In genomic region chr1:25905680-25906643, GRCh38 we compare ENCODE assay signal across 8 cellular contexts. TPM values are rescaled to one million over a fixed set of nuclear protein-coding genes. Genes with fewer than 3 reads are reported as not detected.
A peak's percentile ranks its signal among the peaks of the same experiment; 100 is the strongest.
DNase-seq lines count a peak whose midpoint lies in the region; ATAC-seq and TF ChIP-seq lines count a peak whose summit lies in the region.

Gene STMN1, minus strand, starts transcription at chr1:25906419. Its CDS starts 1,743 bp downstream, at chr1:25904676.

- H3K79me2 ChIP-seq in DND-41 (ENCODE audit: insufficient read depth, low read length) (peaks cover 51% of the 10 kb centered on the region), Karpas-422 (ENCODE audit: low read length) (peaks cover 38% of the 10 kb centered on the region)

- H4K20me1 ChIP-seq in DND-41 (ENCODE audit: insufficient read depth, low read length) (peaks cover 41% of the 10 kb centered on the region), Karpas-422 (ENCODE audit: insufficient read depth, low read depth, low read length) (no peaks in the 10 kb centered on the region)

- intact Hi-C loops in activated T-helper 2 cell treated with anti-CD3 and anti-CD28 coated beads, Interferon-gamma antibody, Interleukin-2, Interleukin-4, amounts not matched to agents 10 μg/mL and 5 μg/mL and 100 μg/mL, durations not matched to agents 14 hours and 24 hours and 36 hours (cut with micrococcal nuclease) = loop anchor here (1.0 kb wide), 3 partner anchors 10 to 476 kb away; partner anchors contain the start of genes MACO1 and PAFAH2

- H3K9me2 ChIP-seq in Karpas-422 (replicated peaks; ENCODE audit: insufficient read depth, low read length) = no peaks in the 10 kb centered on the region

- peak within 1 kb of the TSS; percentile 70 for H3K4me2 ChIP-seq in DND-41 (ENCODE audit: insufficient read depth, low read length)
- peak within 1 kb of the TSS; percentile 98 for H3K4me2 ChIP-seq in Karpas-422 (ENCODE audit: low read depth, low read length, poor library complexity, severe bottlenecking)

- H2AFZ ChIP-seq in DND-41 (ENCODE audit: low read depth, low read length) (peak within 1 kb of the TSS; percentile 67), Karpas-422 (ENCODE audit: low read length) (no peak within 1 kb of the TSS)

- peaks cover 15% of the 10 kb centered on the region for H3K27me3 Mint-ChIP-seq in activated T-helper 2 cell treated with anti-CD3 and anti-CD28 coated beads, Interferon-gamma antibody, Interleukin-2, Interleukin-4, amounts not matched to agents 10 μg/mL and 5 μg/mL and 100 μg/mL, durations not matched to agents 14 hours and 24 hours and 36 hours (ENCODE audit: low read depth)
- no peaks in the 10 kb centered on the region for H3K27me3 Mint-ChIP-seq in natural killer cell treated with Interleukin-12 subunit alpha and Interleukin-12 subunit beta and Interleukin-15 and Interleukin-18, amount 100 ng/mL, for 72 hours

- peaks cover 37% of the 10 kb centered on the region for H3K36me3 Mint-ChIP-seq in activated T-helper 2 cell treated with anti-CD3 and anti-CD28 coated beads, Interferon-gamma antibody, Interleukin-2, Interleukin-4, amounts not matched to agents 10 μg/mL and 5 μg/mL and 100 μg/mL, durations not matched to agents 14 hours and 24 hours and 36 hours (ENCODE audit: low read depth)
- peaks cover 16% of the 10 kb centered on the region for H3K36me3 Mint-ChIP-seq in natural killer cell treated with Interleukin-12 subunit alpha and Interleukin-12 subunit beta and Interleukin-15 and Interleukin-18, amount 100 ng/mL, for 72 hours

- peaks cover 30% of the 10 kb centered on the region for H3K4me1 Mint-ChIP-seq in activated T-helper 2 cell treated with anti-CD3 and anti-CD28 coated beads, Interferon-gamma antibody, Interleukin-2, Interleukin-4, amounts not matched to agents 10 μg/mL and 5 μg/mL and 100 μg/mL, durations not matched to agents 14 hours and 24 hours and 36 hours (ENCODE audit: low read depth)
- peaks cover 12 to 18% of the 10 kb centered on the region in 2 donors for H3K4me1 Mint-ChIP-seq in natural killer cell treated with Interleukin-12 subunit alpha and Interleukin-12 subunit beta and Interleukin-15 and Interleukin-18, amount 100 ng/mL, for 72 hours (ENCODE audit: low read depth in 2 of 2)

- TF ChIP-seq CTCF in DND-41 (IDR thresholded peaks at IDR 0.05; ENCODE audit: borderline replicate concordance, extremely low read depth, low read length, poor library complexity, severe bottlenecking) = peak; percentile 14
- TF ChIP-seq CTCF in fibroblast of mammary gland (conservative IDR thresholded peaks at IDR 0.05; ENCODE audit: control insufficient read depth, insufficient read depth, low read depth, low read length) = no peak

- H3K27me3 ChIP-seq in DND-41 (ENCODE audit: insufficient read depth, low read length, poor library complexity) = no peaks in the 10 kb centered on the region
- no peaks in the 10 kb centered on the region for H3K27me3 ChIP-seq in Karpas-422 (ENCODE audit: low read length)

- H3K27ac Mint-ChIP-seq in activated T-helper 2 cell treated with anti-CD3 and anti-CD28 coated beads, Interferon-gamma antibody, Interleukin-2, Interleukin-4, amounts not matched to agents 10 μg/mL and 5 μg/mL and 100 μg/mL, durations not matched to agents 14 hours and 24 hours and 36 hours = peak within 1 kb of the TSS; percentile 92
- peak within 1 kb of the TSS; percentile 66 to 87 for H3K27ac Mint-ChIP-seq in natural killer cell treated with Interleukin-12 subunit alpha and Interleukin-12 subunit beta and Interleukin-15 and Interleukin-18, amount 100 ng/mL, for 72 hours

- peaks cover 47% of the 10 kb centered on the region for H3K36me3 ChIP-seq in DND-41 (ENCODE audit: insufficient read depth, low read length)
- peaks cover 29% of the 10 kb centered on the region for H3K36me3 ChIP-seq in Karpas-422 (ENCODE audit: insufficient read depth, low read length)

- H3K4me3 ChIP-seq in DND-41 (ENCODE audit: low read depth in 1 of 2, low read length in 2 of 2) (peak within 1 kb of the TSS; percentile 77 to 87), Karpas-422 (ENCODE audit: low read length) (peak within 1 kb of the TSS; percentile 86), fibroblast of mammary gland (ENCODE audit: control insufficient read depth, low read depth, low read length) (peak within 1 kb of the TSS; percentile 78)

- H3K4me1 ChIP-seq in DND-41 (ENCODE audit: insufficient read depth, low read length) (peaks cover 45% of the 10 kb centered on the region), Karpas-422 (ENCODE audit: low read length) (peaks cover 16% of the 10 kb centered on the region)

- H3K9ac ChIP-seq in DND-41 (ENCODE audit: low read depth, low read length) = peak within 1 kb of the TSS; percentile 99
- H3K9ac ChIP-seq in Karpas-422 (ENCODE audit: low read length) = peak within 1 kb of the TSS; percentile 79

- H3K9me3 ChIP-seq in DND-41 (ENCODE audit: insufficient read depth, low read length, severe bottlenecking) (no peaks in the 10 kb centered on the region), Karpas-422 (ENCODE audit: low read length) (no peaks in the 10 kb centered on the region)

- H3K9me3 Mint-ChIP-seq in activated T-helper 2 cell treated with anti-CD3 and anti-CD28 coated beads, Interferon-gamma antibody, Interleukin-2, Interleukin-4, amounts not matched to agents 10 μg/mL and 5 μg/mL and 100 μg/mL, durations not matched to agents 14 hours and 24 hours and 36 hours = no peaks in the 10 kb centered on the region
- H3K9me3 Mint-ChIP-seq in natural killer cell treated with Interleukin-12 subunit alpha and Interleukin-12 subunit beta and Interleukin-15 and Interleukin-18, amount 100 ng/mL, for 72 hours = no peaks in the 10 kb centered on the region

- ATAC-seq in DND-41 (ENCODE audit: insufficient read depth, low read depth) (peak; percentile 79), GM21723 (IDR thresholded peaks at IDR 0.05; ENCODE audit: unreplicated experiment) (peak; percentile 67)
- peak; percentile 77 to 84 for ATAC-seq in natural killer cell treated with Interleukin-12 subunit alpha and Interleukin-12 subunit beta and Interleukin-15 and Interleukin-18, amount 100 ng/mL, for 72 hours
- ATAC-seq in stimulated activated naive CD8-positive, alpha-beta T cell treated with anti-CD3 and anti-CD28 coated beads, Interleukin-15, Interleukin-2, amounts not matched to agents 100 U/mL and 50 U/mL, for 24 hours = peak; percentile 84

- H3K4me3 Mint-ChIP-seq in activated T-helper 2 cell treated with anti-CD3 and anti-CD28 coated beads, Interferon-gamma antibody, Interleukin-2, Interleukin-4, amounts not matched to agents 10 μg/mL and 5 μg/mL and 100 μg/mL, durations not matched to agents 14 hours and 24 hours and 36 hours (ENCODE audit: low read depth) = peak within 1 kb of the TSS; percentile 93
- H3K4me3 Mint-ChIP-seq in natural killer cell treated with Interleukin-12 subunit alpha and Interleukin-12 subunit beta and Interleukin-15 and Interleukin-18, amount 100 ng/mL, for 72 hours = peak within 1 kb of the TSS; percentile 96

- peak within 1 kb of the TSS; percentile 97 for H3K27ac ChIP-seq in DND-41 (ENCODE audit: low read length)
- peak within 1 kb of the TSS; percentile 94 for H3K27ac ChIP-seq in Karpas-422 (ENCODE audit: low read length)

- peak; percentile 96 for DNase-seq in DND-41
- peak; percentile 98 for DNase-seq in Karpas-422
- DNase-seq in RPMI8226 = peak; percentile 97
- peak; percentile 83 for DNase-seq in activated T-helper 2 cell treated with anti-CD3 and anti-CD28 coated beads, Interferon-gamma antibody, Interleukin-2, Interleukin-4, amounts not matched to agents 10 μg/mL and 5 μg/mL and 100 μg/mL, durations not matched to agents 14 hours and 24 hours and 36 hours (ENCODE audit: low spot score)
- DNase-seq in fibroblast of mammary gland (ENCODE audit: low read depth) = peak; percentile 84
- DNase-seq in natural killer cell treated with Interleukin-12 subunit alpha and Interleukin-12 subunit beta and Interleukin-15 and Interleukin-18, amount 100 ng/mL, for 72 hours (ENCODE audit: low spot score) = peak; percentile 85
- DNase-seq in stimulated activated naive CD8-positive, alpha-beta T cell treated with anti-CD3 and anti-CD28 coated beads, Interleukin-15, Interleukin-2, amounts not matched to agents 100 U/mL and 50 U/mL, for 24 hours = peak; percentile 93

RNA-seq across cellular contexts. Expression of gene STMN1, which starts in this region (rescaled TPM):
- total RNA-seq in Karpas-422 (2014; rRNA removed; shearing (Covaris generic); ENCODE audit: low replicate concordance) = 160 and 173 TPM in 2 replicates
- 334 and 341 TPM in 2 replicates for total RNA-seq in activated T-helper 2 cell treated with anti-CD3 and anti-CD28 coated beads, Interferon-gamma antibody, Interleukin-2, Interleukin-4, amounts not matched to agents 10 μg/mL and 5 μg/mL and 100 μg/mL, durations not matched to agents 14 hours and 24 hours and 36 hours
- total RNA-seq in natural killer cell treated with Interleukin-12 subunit alpha and Interleukin-12 subunit beta and Interleukin-15 and Interleukin-18, amount 100 ng/mL, for 72 hours = 100 to 1,000 TPM; 142 to 259 TPM

Comparison
In these comparisons a context has a peak if more than half of its experiments do, and no peak if none do; other contexts are left out.
1. Peak in every context shown above with its lines: DNase-seq, ATAC-seq, H3K4me3 ChIP-seq and H3K27ac ChIP-seq.